Comparison of ENCODE assay signal across 21 cellular contexts in the genomic region with DNA sequence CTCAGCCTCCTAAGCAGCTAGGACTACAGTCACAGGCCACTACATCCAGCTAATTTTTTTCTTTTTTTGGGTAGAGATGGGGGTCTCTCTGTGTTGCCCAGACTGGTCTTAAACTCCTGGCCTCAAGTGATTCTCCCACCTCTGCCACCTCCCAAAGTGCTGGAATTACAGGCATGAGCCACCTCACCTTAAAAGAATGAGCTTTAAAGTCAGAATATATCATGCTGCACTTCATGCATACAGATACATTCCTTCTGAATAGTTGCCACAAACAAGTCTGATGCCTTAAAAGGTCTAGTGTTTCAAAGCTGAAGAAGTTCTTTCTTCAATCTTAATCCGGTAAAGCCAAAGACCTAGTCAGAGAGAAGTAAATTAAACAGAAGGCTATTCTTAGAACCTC. TPM values are rescaled to one million over a fixed set of nuclear protein-coding genes. Genes with fewer than 3 reads are reported as not detected.
A peak's percentile ranks its signal among the peaks of the same experiment; 100 is the strongest.
DNase-seq lines count a peak whose midpoint lies in the region; ATAC-seq, FAIRE-seq and TF ChIP-seq lines count a peak whose summit lies in the region.
"Had no signal": no experiment of that assay in that cellular context is flagged by ENCODE, and none has a peak within 500 bp of the region (broad histone marks: within the 10 kb centered on the region; RNA-seq: fewer than 3 reads in every experiment).

No MANE protein-coding gene starts in this region.

- H4K20me1 ChIP-seq in astrocyte (ENCODE audit: insufficient read depth, low read length) = peaks cover 10% of the 10 kb centered on the region

- H2AFZ ChIP-seq in astrocyte (ENCODE audit: low read depth, low read length) = no peak overlapping the region

- H3K27me3 Mint-ChIP-seq in astrocyte (ENCODE audit: low read depth, unreplicated experiment) (no peaks in the 10 kb centered on the region), type B pancreatic cell (no peaks in the 10 kb centered on the region)
- H3K27me3 Mint-ChIP-seq: activated naive CD4-positive, alpha-beta T cell treated with anti-CD3 and anti-CD28 coated beads, Interleukin-2, amount 10 ng/mL, durations not matched to agents 7 days and 5 days; IgD-negative memory B cell had no signal

- H3K4me3 ChIP-seq in astrocyte (ENCODE audit: insufficient read depth, low read depth, low read length) (no peak overlapping the region), SJCRH30 (no peak overlapping the region), coronary artery (no peak overlapping the region)
- H3K4me3 ChIP-seq: transverse colon had no signal

- no peak overlapping the region for H3K9ac ChIP-seq in astrocyte (ENCODE audit: low read length)

- TF ChIP-seq CTCF in astrocyte (IDR thresholded peaks at IDR 0.05; ENCODE audit: insufficient read depth, low read depth, low read length) (no peak), type B pancreatic cell (conservative IDR thresholded peaks at IDR 0.05) (no peak), coronary artery (IDR thresholded peaks at IDR 0.05) (no peak)

- H3K4me1 ChIP-seq in astrocyte (ENCODE audit: insufficient read depth, low read length) = peaks cover 8% of the 10 kb centered on the region
- peaks cover 9% of the 10 kb centered on the region for H3K4me1 ChIP-seq in SJCRH30
- H3K4me1 ChIP-seq: transverse colon had no signal

- peaks cover 3% of the 10 kb centered on the region for H3K36me3 Mint-ChIP-seq in astrocyte (ENCODE audit: low read depth, unreplicated experiment)
- peaks cover 9% of the 10 kb centered on the region for H3K36me3 Mint-ChIP-seq in type B pancreatic cell
- H3K36me3 Mint-ChIP-seq: IgD-negative memory B cell had no signal

- H3K4me3 Mint-ChIP-seq in astrocyte (ENCODE audit: unreplicated experiment) (no peak overlapping the region), type B pancreatic cell (no peak overlapping the region)
- H3K4me3 Mint-ChIP-seq: activated naive CD4-positive, alpha-beta T cell treated with anti-CD3 and anti-CD28 coated beads, Interleukin-2, amount 10 ng/mL, durations not matched to agents 7 days and 5 days; H9 had no signal

- H3K27ac Mint-ChIP-seq in astrocyte (ENCODE audit: unreplicated experiment) (peak overlapping the region; percentile 94), type B pancreatic cell (peak overlapping the region; percentile 48)
- H3K27ac Mint-ChIP-seq: activated naive CD4-positive, alpha-beta T cell treated with anti-CD3 and anti-CD28 coated beads, Interleukin-2, amount 10 ng/mL, durations not matched to agents 7 days and 5 days; H9; IgD-negative memory B cell had no signal

- H3K27me3 ChIP-seq in astrocyte (ENCODE audit: insufficient read depth, low read length) = no peaks in the 10 kb centered on the region
- no peaks in the 10 kb centered on the region for H3K27me3 ChIP-seq in SJCRH30
- H3K27me3 ChIP-seq: transverse colon had no signal

- H3K36me3 ChIP-seq in astrocyte (ENCODE audit: insufficient read depth, low read length) = no peaks in the 10 kb centered on the region
- H3K36me3 ChIP-seq in SJCRH30 = no peaks in the 10 kb centered on the region; the same call in 1 of the 2 replicates

- H3K27ac ChIP-seq in astrocyte (ENCODE audit: low read depth, low read length) (peak overlapping the region; percentile 46), SJCRH30 (no peak overlapping the region), coronary artery (peak overlapping the region in 1 of 2 donors; percentile 26)
- H3K27ac ChIP-seq: transverse colon had no signal

- no peaks in the 10 kb centered on the region for H3K9me3 ChIP-seq in astrocyte (ENCODE audit: insufficient read depth, low read depth, low read length)
- no peaks in the 10 kb centered on the region for H3K9me3 ChIP-seq in SJCRH30 (replicated peaks)
- H3K9me3 ChIP-seq: transverse colon had no signal

- peaks cover 9% of the 10 kb centered on the region for H3K79me2 ChIP-seq in astrocyte (ENCODE audit: insufficient read depth, low read length)

- no peak for ATAC-seq in HG03025 (IDR thresholded peaks at IDR 0.05; ENCODE audit: low FRiP score, unreplicated experiment)
- no peak for ATAC-seq in HG03457 (IDR thresholded peaks at IDR 0.05; ENCODE audit: unreplicated experiment)
- ATAC-seq: sciatic nerve had no signal

- peaks cover 32% of the 10 kb centered on the region for H3K4me1 Mint-ChIP-seq in astrocyte (ENCODE audit: low read depth, unreplicated experiment)
- no peaks in the 10 kb centered on the region for H3K4me1 Mint-ChIP-seq in type B pancreatic cell (ENCODE audit: unreplicated experiment)
- H3K4me1 Mint-ChIP-seq: activated naive CD4-positive, alpha-beta T cell treated with anti-CD3 and anti-CD28 coated beads, Interleukin-2, amount 10 ng/mL, durations not matched to agents 7 days and 5 days; IgD-negative memory B cell had no signal

- FAIRE-seq in astrocyte (lab: Jason Lieb, UNC) = peak; percentile 83
- FAIRE-seq: endothelial cell of umbilical vein had no signal

- H3K9me3 Mint-ChIP-seq in astrocyte (ENCODE audit: unreplicated experiment) = no peaks in the 10 kb centered on the region
- H3K9me3 Mint-ChIP-seq in type B pancreatic cell = no peaks in the 10 kb centered on the region
- H3K9me3 Mint-ChIP-seq: activated naive CD4-positive, alpha-beta T cell treated with anti-CD3 and anti-CD28 coated beads, Interleukin-2, amount 10 ng/mL, durations not matched to agents 7 days and 5 days; H9; IgD-negative memory B cell had no signal

- H3K4me2 ChIP-seq in astrocyte (ENCODE audit: low read length) = peak overlapping the region; percentile 72

- DNase-seq in HCEC 1CT = peak; percentile 60
- DNase-seq in astrocyte (ENCODE audit: low read depth) = peak; percentile 77
- peak; percentile 46 for DNase-seq in hepatic stellate cell (ENCODE audit: low spot score)
- DNase-seq in type B pancreatic cell (ENCODE audit: extremely low spot score, unreplicated experiment) = no peak
- DNase-seq in SJCRH30 = no peak
- DNase-seq in coronary artery (ENCODE audit: low spot score) = no peak
- DNase-seq: activated CD4-positive, alpha-beta T cell treated with anti-CD3 and anti-CD28 coated beads for 48 hours; activated naive CD4-positive, alpha-beta T cell treated with anti-CD3 and anti-CD28 coated beads, Interleukin-2, amount 10 ng/mL, durations not matched to agents 7 days and 5 days; caudate nucleus; GDM1; H9; head of caudate nucleus; occipital lobe; Right ventricle myocardium superior; stimulated activated CD4-positive, alpha-beta T cell treated with anti-CD3 and anti-CD28 coated beads, Interleukin-4, amount 100 ng/mL, for 1 hour; transverse colon had no signal

RNA-seq across cellular contexts. Expression of gene CPLANE2, which starts 23.8 kb away (rescaled TPM):
- total RNA-seq in astrocyte = 8.2 and 8.6 TPM in 2 replicates
- 11.1 and 12.9 TPM in 2 replicates for total RNA-seq in type B pancreatic cell (ENCODE audit: low replicate concordance)
- 1.3 and 1.9 TPM in 2 replicates for total RNA-seq in SJCRH30 (2014; rRNA removed; shearing (Covaris generic))

RNA-seq across cellular contexts. Expression of gene ARHGEF19, which starts 48.4 kb away (rescaled TPM):
- total RNA-seq in astrocyte (5.7 and 7.4 TPM in 2 replicates), type B pancreatic cell (ENCODE audit: low replicate concordance) (20.2 and 29.5 TPM in 2 replicates)
- total RNA-seq in SJCRH30 (2014; rRNA removed; shearing (Covaris generic)) = 7.9 and 9.9 TPM in 2 replicates

Comparison
In these comparisons a context has a peak if more than half of its experiments do, and no peak if none do; other contexts are left out.
1. DNase-seq: peak in HCEC 1CT (single experiment), astrocyte (single experiment) and hepatic stellate cell (single experiment); none in type B pancreatic cell (single experiment), SJCRH30 (0 of 2) and coronary artery (single experiment).